In the genomic region with DNA sequence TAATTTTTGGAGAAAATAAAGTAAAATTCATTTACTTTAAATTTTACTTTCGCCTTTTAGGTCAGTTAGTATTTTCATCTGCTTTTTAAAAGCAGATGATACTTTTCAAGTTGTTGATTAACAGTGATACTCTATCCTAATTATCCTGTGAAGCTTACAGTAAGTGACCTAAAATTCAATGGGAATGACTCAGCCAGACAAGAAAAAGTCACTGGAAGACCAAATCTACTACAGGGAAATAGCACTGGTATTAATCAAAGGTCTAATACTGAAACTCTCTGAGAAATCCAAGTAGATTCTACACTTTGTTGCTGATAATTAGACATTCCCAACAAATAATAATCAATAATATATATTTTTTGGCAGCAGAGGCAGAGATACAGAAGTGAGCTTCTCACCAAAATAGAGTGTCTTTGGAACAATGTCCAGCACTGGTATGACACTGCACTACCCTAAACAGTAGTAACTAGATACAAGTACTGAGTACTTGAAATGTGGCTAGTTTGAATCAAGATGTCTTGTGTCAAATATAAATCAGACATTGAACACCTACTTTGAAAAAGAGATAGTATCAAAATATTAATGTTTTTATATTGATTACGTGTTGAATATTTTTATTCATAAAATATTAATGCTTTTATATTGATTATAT, we compare ENCODE assay signal across 21 cellular contexts. TPM values are rescaled to one million over a fixed set of nuclear protein-coding genes. Genes with fewer than 3 reads are reported as not detected.
A peak's percentile ranks its signal among the peaks of the same experiment; 100 is the strongest.
DNase-seq lines count a peak whose midpoint lies in the region; ATAC-seq and TF ChIP-seq lines count a peak whose summit lies in the region.
"Had no signal": no experiment of that assay in that cellular context is flagged by ENCODE, and none has a peak within 500 bp of the region (broad histone marks: within the 10 kb centered on the region; RNA-seq: fewer than 3 reads in every experiment).

No MANE protein-coding gene starts in this region.

- H3K4me1 ChIP-seq in SK-N-SH (ENCODE audit: control insufficient read depth in 1 of 2, insufficient read depth in 2 of 2, low read depth in 1 of 2, low read length in 1 of 2) (no peaks in the 10 kb centered on the region; a peak in 1 of 4 replicates), mesodermal cell (ENCODE audit: control insufficient read depth, insufficient read depth, low read length, poor library complexity, severe bottlenecking) (peaks cover 18% of the 10 kb centered on the region)
- no peaks in the 10 kb centered on the region for H3K4me1 ChIP-seq in CD8-positive, alpha-beta T cell (ENCODE audit: insufficient read depth, low read length)

- no peaks in the 10 kb centered on the region for H3K27me3 Mint-ChIP-seq in activated T-helper 1 cell treated with anti-CD3 and anti-CD28 coated beads, Interleukin-12 subunit alpha, Interleukin-12 subunit beta, Interleukin-2, Interleukin-4 antibody, amounts not matched to agents 30 ng/mL and 10 ng/mL and 1 ng/mL, durations not matched to agents 14 hours and 24 hours and 36 hours (ENCODE audit: insufficient read depth)
- peaks cover 2% of the 10 kb centered on the region for H3K27me3 Mint-ChIP-seq in CD8-positive, alpha-beta T cell (ENCODE audit: low read depth)
- H3K27me3 Mint-ChIP-seq: activated CD4-positive, alpha-beta memory T cell treated with anti-CD3 and anti-CD28 coated beads, Interleukin-2, amount 10 ng/mL, durations not matched to agents 7 days and 5 days; stimulated activated naive B cell treated with anti-CD40 and anti-IgM and Interleukin-4, amounts not matched to agents 10 μg/mL and 1 μg/mL and 100 μg/mL, for 72 hours had no signal

- TF ChIP-seq CTCF in SK-N-SH (IDR thresholded peaks at IDR 0.05) (no peak), fibroblast of mammary gland (conservative IDR thresholded peaks at IDR 0.05; ENCODE audit: control insufficient read depth, insufficient read depth, low read depth, low read length) (no peak)
- TF ChIP-seq CTCF in CD8-positive, alpha-beta T cell (IDR thresholded peaks at IDR 0.05): no peak

- H3K36me3 ChIP-seq in SK-N-SH (replicated peaks in 1 of 2; ENCODE audit: control insufficient read depth in 1 of 2, insufficient read depth in 2 of 2, low read length in 1 of 2) (no peaks in the 10 kb centered on the region), mesodermal cell (ENCODE audit: control insufficient read depth, insufficient read depth, low read length) (no peaks in the 10 kb centered on the region)
- no peaks in the 10 kb centered on the region for H3K36me3 ChIP-seq in CD8-positive, alpha-beta T cell (ENCODE audit: insufficient read depth, low read length)
- H3K36me3 ChIP-seq: BLaER1, tibial artery had no signal

- no peaks in the 10 kb centered on the region for H3K4me1 Mint-ChIP-seq in activated T-helper 1 cell treated with anti-CD3 and anti-CD28 coated beads, Interleukin-12 subunit alpha, Interleukin-12 subunit beta, Interleukin-2, Interleukin-4 antibody, amounts not matched to agents 30 ng/mL and 10 ng/mL and 1 ng/mL, durations not matched to agents 14 hours and 24 hours and 36 hours (ENCODE audit: low read depth)
- H3K4me1 Mint-ChIP-seq in CD8-positive, alpha-beta T cell (ENCODE audit: low read depth): no peaks in the 10 kb centered on the region
- H3K4me1 Mint-ChIP-seq: activated CD4-positive, alpha-beta memory T cell treated with anti-CD3 and anti-CD28 coated beads, Interleukin-2, amount 10 ng/mL, durations not matched to agents 7 days and 5 days; activated naive CD8-positive, alpha-beta T cell treated with anti-CD3 and anti-CD28 coated beads, Interleukin-2, amount 10 ng/mL, durations not matched to agents 7 days and 5 days; naive thymus-derived CD4-positive, alpha-beta T cell; stimulated activated naive B cell treated with anti-CD40 and anti-IgM and Interleukin-4, amounts not matched to agents 10 μg/mL and 1 μg/mL and 100 μg/mL, for 72 hours had no signal

- intact Hi-C loops in activated T-helper 1 cell treated with anti-CD3 and anti-CD28 coated beads, Interleukin-12 subunit alpha, Interleukin-12 subunit beta, Interleukin-2, Interleukin-4 antibody, amounts not matched to agents 30 ng/mL and 10 ng/mL and 1 ng/mL, durations not matched to agents 14 hours and 24 hours and 36 hours (cut with micrococcal nuclease): no loop called here
- intact Hi-C loops in CD8-positive, alpha-beta T cell (cut with DNase I, micrococcal nuclease): no loop called here

- H3F3A ChIP-seq in SK-N-SH (replicated peaks; ENCODE audit: insufficient read depth): no peaks in the 10 kb centered on the region

- no peak overlapping the region for H3K27ac Mint-ChIP-seq in activated T-helper 1 cell treated with anti-CD3 and anti-CD28 coated beads, Interleukin-12 subunit alpha, Interleukin-12 subunit beta, Interleukin-2, Interleukin-4 antibody, amounts not matched to agents 30 ng/mL and 10 ng/mL and 1 ng/mL, durations not matched to agents 14 hours and 24 hours and 36 hours
- H3K27ac Mint-ChIP-seq in CD8-positive, alpha-beta T cell: no peak overlapping the region
- H3K27ac Mint-ChIP-seq: activated CD4-positive, alpha-beta memory T cell treated with anti-CD3 and anti-CD28 coated beads, Interleukin-2, amount 10 ng/mL, durations not matched to agents 7 days and 5 days; activated naive CD8-positive, alpha-beta T cell treated with anti-CD3 and anti-CD28 coated beads, Interleukin-2, amount 10 ng/mL, durations not matched to agents 7 days and 5 days; naive thymus-derived CD4-positive, alpha-beta T cell; stimulated activated naive B cell treated with anti-CD40 and anti-IgM and Interleukin-4, amounts not matched to agents 10 μg/mL and 1 μg/mL and 100 μg/mL, for 72 hours had no signal

- H3K27me3 ChIP-seq in SK-N-SH (ENCODE audit: insufficient read depth): no peaks in the 10 kb centered on the region
- no peaks in the 10 kb centered on the region for H3K27me3 ChIP-seq in CD8-positive, alpha-beta T cell (ENCODE audit: insufficient read depth, low read length)
- H3K27me3 ChIP-seq: BLaER1, tibial artery had no signal

- 90% methylated on average over 2 of the region's 2 CpGs for WGBS in SK-N-SH (ENCODE audit: low lambda C conversion rate)
- no CpG with 5 or more reads among the region's 2 CpGs for WGBS in mesodermal cell (ENCODE audit: insufficient coverage in 2 of 2), 2 experiments

- no peaks in the 10 kb centered on the region for H3K9me2 ChIP-seq in SK-N-SH

- H3K4me2 ChIP-seq in SK-N-SH: 0 out of 2 replicates have a peak overlapping the region, but pooled peaks have one; percentile 21
- H3K4me2 ChIP-seq: BLaER1 had no signal

- H4K20me1 ChIP-seq in SK-N-SH (ENCODE audit: insufficient read depth): no peaks in the 10 kb centered on the region
- H4K20me1 ChIP-seq: BLaER1 had no signal

- no peak overlapping the region for H3K9ac ChIP-seq in SK-N-SH
- H3K9ac ChIP-seq: BLaER1 had no signal

- no peak overlapping the region; a peak in 1 of 4 replicates for H3K4me3 ChIP-seq in SK-N-SH (ENCODE audit: low read depth in 2 of 2, low read length in 1 of 2)
- H3K4me3 ChIP-seq in fibroblast of mammary gland (ENCODE audit: control insufficient read depth, low read depth, low read length): no peak overlapping the region
- H3K4me3 ChIP-seq in mesodermal cell (ENCODE audit: extremely low read depth, insufficient read depth, low read length, poor library complexity, severe bottlenecking): no peak overlapping the region
- H3K4me3 ChIP-seq in CD8-positive, alpha-beta T cell (ENCODE audit: low read depth, low read length): no peak overlapping the region
- H3K4me3 ChIP-seq: BLaER1, tibial artery had no signal

- no peaks in the 10 kb centered on the region for H3K9me3 Mint-ChIP-seq in activated T-helper 1 cell treated with anti-CD3 and anti-CD28 coated beads, Interleukin-12 subunit alpha, Interleukin-12 subunit beta, Interleukin-2, Interleukin-4 antibody, amounts not matched to agents 30 ng/mL and 10 ng/mL and 1 ng/mL, durations not matched to agents 14 hours and 24 hours and 36 hours
- H3K9me3 Mint-ChIP-seq in CD8-positive, alpha-beta T cell: no peaks in the 10 kb centered on the region
- H3K9me3 Mint-ChIP-seq: activated CD4-positive, alpha-beta memory T cell treated with anti-CD3 and anti-CD28 coated beads, Interleukin-2, amount 10 ng/mL, durations not matched to agents 7 days and 5 days; activated naive CD8-positive, alpha-beta T cell treated with anti-CD3 and anti-CD28 coated beads, Interleukin-2, amount 10 ng/mL, durations not matched to agents 7 days and 5 days; naive thymus-derived CD4-positive, alpha-beta T cell; stimulated activated naive B cell treated with anti-CD40 and anti-IgM and Interleukin-4, amounts not matched to agents 10 μg/mL and 1 μg/mL and 100 μg/mL, for 72 hours had no signal

- POLR2A ChIA-PET in SK-N-SH (lab: Yijun Ruan, JAX): no interaction called here
- POLR2A ChIA-PET in CD8-positive, alpha-beta T cell (lab: Charles Lee): no interaction called here

- CTCF ChIA-PET in SK-N-SH (lab: Yijun Ruan, JAX): interaction anchor here (1.2 to 1.6 kb wide), 2 partner anchors 12 to 360 kb away, joined by 3 to 4 read pairs; no protein-coding TSS in a partner anchor
- CTCF ChIA-PET in CD8-positive, alpha-beta T cell (lab: Charles Lee): no interaction called here

- ATAC-seq in CD8-positive, alpha-beta T cell: no peak
- ATAC-seq: left lobe of liver; naive thymus-derived CD4-positive, alpha-beta T cell; stimulated activated naive B cell treated with anti-CD40 and anti-IgM and Interleukin-4, amounts not matched to agents 10 μg/mL and 1 μg/mL and 100 μg/mL, for 72 hours had no signal

- TF ChIP-seq RAD21 in SK-N-SH (IDR thresholded peaks at IDR 0.05; ENCODE audit: low read length): no peak

- no peaks in the 10 kb centered on the region for H3K79me2 ChIP-seq in SK-N-SH (ENCODE audit: insufficient read depth)

- H2AFZ ChIP-seq in SK-N-SH (ENCODE audit: low read depth): peak overlapping the region; percentile 14; the same call in 1 of the 2 replicates

- DNase-seq in ELR (ENCODE audit: low read depth) (peak; percentile 63), SK-N-SH (no peak), fibroblast of mammary gland (ENCODE audit: low read depth) (peak; percentile 55), NCI-H1930 (lab: John Stamatoyannopoulos, UW) (no peak), H4 (ENCODE audit: low spot score) (no peak)
- DNase-seq in activated T-helper 1 cell treated with anti-CD3 and anti-CD28 coated beads, Interleukin-12 subunit alpha, Interleukin-12 subunit beta, Interleukin-2, Interleukin-4 antibody, amounts not matched to agents 30 ng/mL and 10 ng/mL and 1 ng/mL, durations not matched to agents 14 hours and 24 hours and 36 hours (ENCODE audit: low spot score): no peak
- DNase-seq in CD8-positive, alpha-beta T cell: no peak
- DNase-seq: activated CD4-positive, alpha-beta memory T cell treated with anti-CD3 and anti-CD28 coated beads, Interleukin-2, amount 10 ng/mL, durations not matched to agents 7 days and 5 days; activated naive CD8-positive, alpha-beta T cell treated with anti-CD3 and anti-CD28 coated beads, Interleukin-2, amount 10 ng/mL, durations not matched to agents 7 days and 5 days; activated T-cell treated with anti-CD3 and anti-CD28 coated beads, Interleukin-2, amount 50 U/mL, for 48 hours; hypothalamus; naive thymus-derived CD4-positive, alpha-beta T cell; NCI-H774; posterior cingulate gyrus; stimulated activated CD4-positive, alpha-beta T cell treated with anti-CD3 and anti-CD28 coated beads, Interleukin-12 subunit alpha, Interleukin-12 subunit beta, amount 100 ng/mL, for 4 hours; stimulated activated naive B cell treated with anti-CD40 and anti-IgM and Interleukin-4, amounts not matched to agents 10 μg/mL and 1 μg/mL and 100 μg/mL, for 72 hours; tibial artery had no signal

- TF ChIP-seq EP300 in SK-N-SH (IDR thresholded peaks at IDR 0.05; ENCODE audit: borderline replicate concordance in 1 of 2, low read depth in 1 of 2, low read length in 1 of 2): no peak

- H3K9me3 ChIP-seq in SK-N-SH (no peaks in the 10 kb centered on the region), mesodermal cell (ENCODE audit: control insufficient read depth, low read length) (no peaks in the 10 kb centered on the region)
- H3K9me3 ChIP-seq in CD8-positive, alpha-beta T cell (ENCODE audit: low read length): no peaks in the 10 kb centered on the region
- H3K9me3 ChIP-seq: BLaER1, tibial artery had no signal

- no peak overlapping the region for H3K4me3 Mint-ChIP-seq in activated T-helper 1 cell treated with anti-CD3 and anti-CD28 coated beads, Interleukin-12 subunit alpha, Interleukin-12 subunit beta, Interleukin-2, Interleukin-4 antibody, amounts not matched to agents 30 ng/mL and 10 ng/mL and 1 ng/mL, durations not matched to agents 14 hours and 24 hours and 36 hours
- H3K4me3 Mint-ChIP-seq in CD8-positive, alpha-beta T cell: no peak overlapping the region
- H3K4me3 Mint-ChIP-seq: activated CD4-positive, alpha-beta memory T cell treated with anti-CD3 and anti-CD28 coated beads, Interleukin-2, amount 10 ng/mL, durations not matched to agents 7 days and 5 days; activated naive CD8-positive, alpha-beta T cell treated with anti-CD3 and anti-CD28 coated beads, Interleukin-2, amount 10 ng/mL, durations not matched to agents 7 days and 5 days; naive thymus-derived CD4-positive, alpha-beta T cell; stimulated activated naive B cell treated with anti-CD40 and anti-IgM and Interleukin-4, amounts not matched to agents 10 μg/mL and 1 μg/mL and 100 μg/mL, for 72 hours had no signal

- no peaks in the 10 kb centered on the region for H3K36me3 Mint-ChIP-seq in activated T-helper 1 cell treated with anti-CD3 and anti-CD28 coated beads, Interleukin-12 subunit alpha, Interleukin-12 subunit beta, Interleukin-2, Interleukin-4 antibody, amounts not matched to agents 30 ng/mL and 10 ng/mL and 1 ng/mL, durations not matched to agents 14 hours and 24 hours and 36 hours (ENCODE audit: low read depth)
- no peaks in the 10 kb centered on the region for H3K36me3 Mint-ChIP-seq in CD8-positive, alpha-beta T cell
- H3K36me3 Mint-ChIP-seq: activated naive CD8-positive, alpha-beta T cell treated with anti-CD3 and anti-CD28 coated beads, Interleukin-2, amount 10 ng/mL, durations not matched to agents 7 days and 5 days; naive thymus-derived CD4-positive, alpha-beta T cell; stimulated activated naive B cell treated with anti-CD40 and anti-IgM and Interleukin-4, amounts not matched to agents 10 μg/mL and 1 μg/mL and 100 μg/mL, for 72 hours had no signal

- H3K27ac ChIP-seq in SK-N-SH (ENCODE audit: low read depth in 2 of 2, low read length in 1 of 2) (peak overlapping the region in 1 of 2 experiments; percentile 42; a peak in 2 of 4 replicates), mesodermal cell (ENCODE audit: low read depth, low read length, severe bottlenecking) (peak overlapping the region; percentile 12)
- H3K27ac ChIP-seq in CD8-positive, alpha-beta T cell (ENCODE audit: low read depth, low read length): no peak overlapping the region
- H3K27ac ChIP-seq: BLaER1, VCaP had no signal

RNA-seq across cellular contexts. Expression of a gene that starts 22.8 kb away (rescaled TPM):
- 18.4 and 27.4 TPM in 2 replicates for polyA plus RNA-seq in SK-N-SH (2012; rRNA removed)
- 22.3 and 24.9 TPM in 2 replicates for polyA plus RNA-seq in SK-N-SH (2012; cell fraction: cytosol; rRNA removed)
- polyA plus RNA-seq in SK-N-SH (2012; cell fraction: nucleus; rRNA removed): 25.1 and 49.5 TPM in 2 replicates
- polyA plus RNA-seq in mesodermal cell (2013, experiment 1 of 2): 11.4 TPM
- polyA plus RNA-seq in mesodermal cell (2013, experiment 2 of 2): 9.2 TPM
- total RNA-seq in activated T-helper 1 cell treated with anti-CD3 and anti-CD28 coated beads, Interleukin-12 subunit alpha, Interleukin-12 subunit beta, Interleukin-2, Interleukin-4 antibody, amounts not matched to agents 30 ng/mL and 10 ng/mL and 1 ng/mL, durations not matched to agents 14 hours and 24 hours and 36 hours: 93.9 and 97.6 TPM in 2 replicates
- 100 to 1,000 TPM; 189 to 200 TPM for total RNA-seq in CD8-positive, alpha-beta T cell
- 11.2 and 15.2 TPM in 2 replicates for total RNA-seq in H4 (2014; rRNA removed; shearing (Covaris generic))

Comparison
In these comparisons a context has a peak if more than half of its experiments do, and no peak if none do; other contexts are left out.
1. DNase-seq: peak in ELR (single experiment) and fibroblast of mammary gland (single experiment); none in SK-N-SH (single experiment), NCI-H1930 (0 of 2), activated T-helper 1 cell treated with anti-CD3 and anti-CD28 coated beads, Interleukin-12 subunit alpha, Interleukin-12 subunit beta, Interleukin-2, Interleukin-4 antibody, amounts not matched to agents 30 ng/mL and 10 ng/mL and 1 ng/mL, durations not matched to agents 14 hours and 24 hours and 36 hours (single experiment), CD8-positive, alpha-beta T cell (0 of 7) and H4 (single experiment).